6 cellular contexts compared by ENCODE assay signal in the genomic region with DNA sequence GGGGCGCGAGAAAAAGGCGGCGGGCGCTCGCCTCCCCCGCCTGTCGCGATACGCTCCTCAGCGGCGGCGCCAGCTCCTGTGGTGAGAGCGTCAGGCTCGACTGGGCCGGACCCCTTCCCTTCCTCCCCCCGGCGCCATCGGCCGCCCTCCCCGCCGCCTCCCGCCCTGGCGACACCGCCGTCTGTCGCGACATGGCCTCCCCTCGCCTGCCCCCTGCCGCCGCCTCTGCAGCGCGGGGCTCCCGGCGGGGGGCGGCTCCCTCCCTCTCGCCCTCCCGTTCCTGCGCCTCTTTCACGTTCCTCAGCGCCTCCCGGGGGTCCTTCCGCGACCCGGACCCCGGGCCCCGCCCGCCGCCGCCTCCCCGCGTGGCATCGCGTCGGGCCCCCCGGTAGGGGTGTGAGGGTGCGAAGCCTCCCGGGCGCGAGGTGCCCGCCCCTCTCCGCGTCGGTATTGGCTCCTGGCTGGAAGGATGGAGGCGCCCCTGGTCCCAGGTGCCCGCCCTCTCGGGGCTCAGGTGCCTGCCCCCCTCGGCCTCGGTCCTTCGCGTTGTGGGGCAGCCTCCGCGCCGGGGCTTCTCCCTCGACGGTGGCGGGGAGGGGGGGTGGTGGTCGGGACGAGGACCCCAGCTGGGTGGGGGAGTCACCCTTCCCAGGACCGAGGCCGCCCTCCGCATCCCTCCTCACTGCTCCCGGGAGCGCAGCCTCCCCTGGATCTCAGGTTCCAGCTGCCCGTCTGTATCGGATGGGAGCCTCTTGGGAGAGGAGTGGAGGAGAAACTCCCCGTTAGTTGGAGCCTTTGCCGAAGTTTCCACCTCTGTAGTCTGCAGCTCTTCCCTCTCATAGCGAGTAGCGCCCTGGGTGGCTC. TPM values are rescaled to one million over a fixed set of nuclear protein-coding genes. Genes with fewer than 3 reads are reported as not detected.
A peak's percentile ranks its signal among the peaks of the same experiment; 100 is the strongest.
DNase-seq lines count a peak whose midpoint lies in the region; ATAC-seq lines count a peak whose summit lies in the region.

No MANE protein-coding gene starts in this region.

- peaks cover 0 to 3% (median 0%) of the 10 kb centered on the region in 11 donors for H3K9me3 Mint-ChIP-seq in naive thymus-derived CD4-positive, alpha-beta T cell

- POLR2A ChIA-PET in naive thymus-derived CD4-positive, alpha-beta T cell (lab: Charles Lee) = interaction anchor here (1.0 to 9.6 kb wide), 7 partner anchors 17 to 1516 kb away, joined by 5 to 173 read pairs (median 19); a partner anchor contains a TSS

- peak overlapping the region; percentile 81 to 98 (median 90) for H3K4me3 Mint-ChIP-seq in naive thymus-derived CD4-positive, alpha-beta T cell

- peak overlapping the region; percentile 97 for H3K27ac ChIP-seq in naive thymus-derived CD4-positive, alpha-beta T cell (ENCODE audit: low read depth, low read length)

- peak overlapping the region; percentile 66 for H3K4me3 ChIP-seq in naive thymus-derived CD4-positive, alpha-beta T cell (ENCODE audit: low read length)

- DNase-seq in NCI-H146 (lab: John Stamatoyannopoulos, UW) (peak; percentile 43), NCI-H146 treated with DMSO at 0.1 percent for 48 hours (lab: John Stamatoyannopoulos, UW; ENCODE audit: unreplicated experiment) (no peak), astrocyte of the hippocampus (ENCODE audit: low read depth, low spot score) (peak; percentile 43), DMS153 treated with DMSO at 0.1 percent for 48 hours (lab: John Stamatoyannopoulos, UW; ENCODE audit: unreplicated experiment) (no peak), NCI-H510A treated with DMSO at 0.1 percent for 48 hours (lab: John Stamatoyannopoulos, UW) (no peak)
- peak in 2 of 9 donors; percentile 45 to 53 for DNase-seq in naive thymus-derived CD4-positive, alpha-beta T cell

- CTCF ChIA-PET in naive thymus-derived CD4-positive, alpha-beta T cell (lab: Charles Lee) = interaction anchor here (1.8 kb wide), 1 partner anchor 21 kb away, joined by 7 read pairs; a partner anchor contains a TSS

- peaks cover 2 to 27% (median 8%) of the 10 kb centered on the region in 3 experiments for H3K36me3 ChIP-seq in naive thymus-derived CD4-positive, alpha-beta T cell (ENCODE audit: control insufficient read depth in 2 of 3, insufficient read depth in 3 of 3, low read length in 3 of 3)

- H3K27me3 ChIP-seq in naive thymus-derived CD4-positive, alpha-beta T cell (ENCODE audit: control insufficient read depth in 2 of 2, insufficient read depth in 2 of 2, low read length in 2 of 2) = no peaks in the 10 kb centered on the region

- H3K27me3 Mint-ChIP-seq in naive thymus-derived CD4-positive, alpha-beta T cell = no peaks in the 10 kb centered on the region

- H3K4me1 Mint-ChIP-seq in naive thymus-derived CD4-positive, alpha-beta T cell = peaks cover 38 to 60% (median 47%) of the 10 kb centered on the region in 7 donors

- peaks cover 0 to 15% (median 5%) of the 10 kb centered on the region in 5 donors for H3K36me3 Mint-ChIP-seq in naive thymus-derived CD4-positive, alpha-beta T cell

- peak overlapping the region; percentile 85 to 94 (median 92) for H3K27ac Mint-ChIP-seq in naive thymus-derived CD4-positive, alpha-beta T cell

- no peak for ATAC-seq in naive thymus-derived CD4-positive, alpha-beta T cell

- intact Hi-C loops in naive thymus-derived CD4-positive, alpha-beta T cell (cut with micrococcal nuclease) = loop anchor here (1.0 to 10.0 kb wide), 11 partner anchors 21 to 1467 kb away; a partner anchor contains a TSS

- no peaks in the 10 kb centered on the region for H3K9me3 ChIP-seq in naive thymus-derived CD4-positive, alpha-beta T cell (ENCODE audit: control insufficient read depth in 2 of 3, low read length in 3 of 3)

- H3K4me1 ChIP-seq in naive thymus-derived CD4-positive, alpha-beta T cell (ENCODE audit: control insufficient read depth in 2 of 2, insufficient read depth in 2 of 2, low read length in 2 of 2) = peaks cover 19 to 30% of the 10 kb centered on the region in 2 donors

RNA-seq across cellular contexts. Expression of a gene that starts 0.6 kb away (rescaled TPM):
- 10 to 100 TPM; 38.0 to 84.6 (median 63.9) TPM for total RNA-seq in naive thymus-derived CD4-positive, alpha-beta T cell
- polyA plus RNA-seq in naive thymus-derived CD4-positive, alpha-beta T cell = 10 to 100 TPM; 10.1 to 13.1 TPM

RNA-seq across cellular contexts. Expression of a gene that starts 21.4 kb away (rescaled TPM):
- 10 to 100 TPM in 3 of 5 experiments, 1 to 10 TPM in 2; 7.1 to 20.4 (median 11.8) TPM for total RNA-seq in naive thymus-derived CD4-positive, alpha-beta T cell
- polyA plus RNA-seq in naive thymus-derived CD4-positive, alpha-beta T cell = 10 to 100 TPM; 11.9 to 13.5 TPM

RNA-seq across cellular contexts. Expression of a gene that starts 22.6 kb away (rescaled TPM):
- 10 to 100 TPM; 51.8 to 82.1 (median 71.0) TPM for total RNA-seq in naive thymus-derived CD4-positive, alpha-beta T cell
- polyA plus RNA-seq in naive thymus-derived CD4-positive, alpha-beta T cell = 10 to 100 TPM; 74.8 to 87.4 TPM

RNA-seq across cellular contexts. Expression of a gene that starts 22.7 kb away (rescaled TPM):
- total RNA-seq in naive thymus-derived CD4-positive, alpha-beta T cell = 10 to 100 TPM; 13.4 to 46.5 (median 14.6) TPM
- polyA plus RNA-seq in naive thymus-derived CD4-positive, alpha-beta T cell = 10 to 100 TPM; 15.2 to 21.6 TPM

RNA-seq across cellular contexts. Expression of a gene that starts 34.8 kb away (rescaled TPM):
- 1 to 10 TPM in 3 of 5 experiments, not detected in 2; 1.0 to 5.9 (median 1.2) TPM for total RNA-seq in naive thymus-derived CD4-positive, alpha-beta T cell
- polyA plus RNA-seq in naive thymus-derived CD4-positive, alpha-beta T cell = under 1 TPM in 1 of 2 donors, not detected in 1; 0.20 TPM

Comparison
In these comparisons a context has a peak if more than half of its experiments do, and no peak if none do; other contexts are left out.
1. DNase-seq: peak in NCI-H146 (single experiment) and astrocyte of the hippocampus (single experiment); none in NCI-H146 treated with DMSO at 0.1 percent for 48 hours (single experiment), DMS153 treated with DMSO at 0.1 percent for 48 hours (single experiment) and NCI-H510A treated with DMSO at 0.1 percent for 48 hours (single experiment).